9 cellular contexts compared by ENCODE assay signal in genomic region chr1:152533327-152533938, GRCh38. TPM values are rescaled to one million over a fixed set of nuclear protein-coding genes. Genes with fewer than 3 reads are reported as not detected.
A peak's percentile ranks its signal among the peaks of the same experiment; 100 is the strongest.
DNase-seq lines count a peak whose midpoint lies in the region; ATAC-seq and TF ChIP-seq lines count a peak whose summit lies in the region.
"Had no signal": no experiment of that assay in that cellular context is flagged by ENCODE, and none has a peak within 500 bp of the region (broad histone marks: within the 10 kb centered on the region; RNA-seq: fewer than 3 reads in every experiment).

No MANE protein-coding gene starts in this region.

- H3K4me2 ChIP-seq in mesendoderm (ENCODE audit: low read length): no peak overlapping the region

- no peak overlapping the region for H3K4ac ChIP-seq in mesendoderm (ENCODE audit: low read depth, low read length)

- DNase-seq in heart right ventricle (no peak), right cardiac atrium (no peak), LNCaP clone FGC (ENCODE audit: low read depth) (peak; percentile 23), mesendoderm (peak; percentile 57), amygdala (lab: John Stamatoyannopoulos, UW) (no peak)
- DNase-seq in activated naive CD4-positive, alpha-beta T cell treated with anti-CD3 and anti-CD28 coated beads, Interleukin-2, amount 10 ng/mL, durations not matched to agents 7 days and 5 days: peak; percentile 54

- no peaks in the 10 kb centered on the region for H3K79me2 ChIP-seq in mesendoderm (ENCODE audit: control insufficient read depth, insufficient read depth, low read length)

- H3K36me3 ChIP-seq in heart right ventricle: no peaks in the 10 kb centered on the region
- no peaks in the 10 kb centered on the region for H3K36me3 ChIP-seq in mesendoderm (ENCODE audit: control insufficient read depth, insufficient read depth, low read length)
- H3K36me3 ChIP-seq: tibial nerve had no signal

- no peak overlapping the region for H2BK5ac ChIP-seq in mesendoderm (ENCODE audit: low read length)

- H3K4me1 ChIP-seq in heart right ventricle (no peaks in the 10 kb centered on the region), right cardiac atrium (ENCODE audit: control insufficient read depth, insufficient read depth, low read length) (no peaks in the 10 kb centered on the region), mesendoderm (ENCODE audit: control insufficient read depth, low read depth, low read length) (no peaks in the 10 kb centered on the region)
- H3K4me1 ChIP-seq: tibial nerve had no signal

- H3K9me3 ChIP-seq in heart right ventricle: peaks cover 0 to 10% (median 0%) of the 10 kb centered on the region in 11 donors
- no peaks in the 10 kb centered on the region for H3K9me3 ChIP-seq in right cardiac atrium (ENCODE audit: control insufficient read depth, low read length)

- H3K9ac ChIP-seq in mesendoderm (ENCODE audit: low read length): no peak overlapping the region

- intact Hi-C loops in heart right ventricle (cut with DNase I) (no loop called here), right cardiac atrium (cut with DNase I) (no loop called here)

- H3K4me1 Mint-ChIP-seq in activated naive CD4-positive, alpha-beta T cell treated with anti-CD3 and anti-CD28 coated beads, Interleukin-2, amount 10 ng/mL, durations not matched to agents 7 days and 5 days: no peaks in the 10 kb centered on the region

- no peak overlapping the region for H3K4me3 ChIP-seq in heart right ventricle
- no peak overlapping the region for H3K4me3 ChIP-seq in right cardiac atrium (ENCODE audit: low read length)
- no peak overlapping the region for H3K4me3 ChIP-seq in LNCaP clone FGC (ENCODE audit: low read depth, low read length)
- H3K4me3 ChIP-seq in mesendoderm (ENCODE audit: low read length): no peak overlapping the region
- H3K4me3 ChIP-seq: tibial nerve had no signal

- H3K56ac ChIP-seq in mesendoderm (ENCODE audit: low read length): no peak overlapping the region

- no peaks in the 10 kb centered on the region for H3K79me1 ChIP-seq in mesendoderm (ENCODE audit: low read length)

- WGBS in heart right ventricle, 2 donors: 20% methylated on average over 7 of the region's 7 CpGs
- WGBS in right cardiac atrium: 22% methylated on average over 7 of the region's 7 CpGs
- WGBS in mesendoderm (ENCODE audit: extremely low coverage, insufficient coverage, low lambda C conversion rate): no CpG with 5 or more reads among the region's 7 CpGs

- H2AK5ac ChIP-seq in mesendoderm (ENCODE audit: low read length): no peak overlapping the region

- H3K36me3 Mint-ChIP-seq in activated naive CD4-positive, alpha-beta T cell treated with anti-CD3 and anti-CD28 coated beads, Interleukin-2, amount 10 ng/mL, durations not matched to agents 7 days and 5 days: no peaks in the 10 kb centered on the region

- H3K9me3 Mint-ChIP-seq in activated naive CD4-positive, alpha-beta T cell treated with anti-CD3 and anti-CD28 coated beads, Interleukin-2, amount 10 ng/mL, durations not matched to agents 7 days and 5 days: no peaks in the 10 kb centered on the region

- CTCF ChIA-PET in activated naive CD4-positive, alpha-beta T cell treated with anti-CD3 and anti-CD28 coated beads, Interleukin-2, amount 10 ng/mL, durations not matched to agents 7 days and 5 days (lab: Charles Lee): interaction anchor here (0.8 to 2.7 kb wide), 3 partner anchors 34 to 93 kb away, joined by 4 to 10 read pairs (median 9); no protein-coding TSS in a partner anchor

- H4K5ac ChIP-seq in mesendoderm (ENCODE audit: low read length): no peak overlapping the region

- no peak overlapping the region for H3K27ac ChIP-seq in heart right ventricle
- no peak overlapping the region for H3K27ac ChIP-seq in right cardiac atrium (ENCODE audit: low read length)
- no peak overlapping the region for H3K27ac ChIP-seq in mesendoderm (ENCODE audit: low read depth, low read length)
- H3K27ac ChIP-seq: tibial nerve had no signal

- H3K4me3 Mint-ChIP-seq in activated naive CD4-positive, alpha-beta T cell treated with anti-CD3 and anti-CD28 coated beads, Interleukin-2, amount 10 ng/mL, durations not matched to agents 7 days and 5 days: no peak overlapping the region

- no peak overlapping the region for H2BK15ac ChIP-seq in mesendoderm (replicated peaks; ENCODE audit: low read depth)

- H4K8ac ChIP-seq in mesendoderm (ENCODE audit: low read depth, low read length): no peak overlapping the region

- no peak for ATAC-seq in heart right ventricle
- ATAC-seq in right cardiac atrium: no peak
- ATAC-seq in GM18502 (IDR thresholded peaks at IDR 0.05; ENCODE audit: poor library complexity, unreplicated experiment): no peak
- ATAC-seq in GM21723 (IDR thresholded peaks at IDR 0.05; ENCODE audit: unreplicated experiment): no peak

- H2BK120ac ChIP-seq in mesendoderm (ENCODE audit: low read depth, low read length): no peak overlapping the region

- no peak overlapping the region for H3K18ac ChIP-seq in mesendoderm (ENCODE audit: low read length)

- H3K27me3 ChIP-seq in heart right ventricle (peaks cover 0 to 24% (median 3%) of the 10 kb centered on the region in 7 donors), right cardiac atrium (ENCODE audit: control insufficient read depth, insufficient read depth) (no peaks in the 10 kb centered on the region), mesendoderm (ENCODE audit: insufficient read depth, low read length, poor library complexity) (no peaks in the 10 kb centered on the region)
- H3K27me3 ChIP-seq: tibial nerve had no signal

- peak in 6 of 9 donors; percentile 25 to 67 (median 45) for TF ChIP-seq CTCF in heart right ventricle (IDR thresholded peaks at IDR 0.05)
- peak; percentile 92 for TF ChIP-seq CTCF in LNCaP clone FGC (IDR thresholded peaks at IDR 0.05; ENCODE audit: control insufficient read depth, extremely low read depth, insufficient read depth)

- H3K27ac Mint-ChIP-seq in activated naive CD4-positive, alpha-beta T cell treated with anti-CD3 and anti-CD28 coated beads, Interleukin-2, amount 10 ng/mL, durations not matched to agents 7 days and 5 days: no peak overlapping the region

- H3K27me3 Mint-ChIP-seq in activated naive CD4-positive, alpha-beta T cell treated with anti-CD3 and anti-CD28 coated beads, Interleukin-2, amount 10 ng/mL, durations not matched to agents 7 days and 5 days: peaks cover 4% of the 10 kb centered on the region

- no peak overlapping the region for H3K23ac ChIP-seq in mesendoderm (ENCODE audit: low read length)

RNA-seq across cellular contexts. Expression of gene CRCT1, which starts 19.2 kb away (rescaled TPM):
- total RNA-seq in heart right ventricle: not detected
- under 1 TPM in 1 of 2 donors, not detected in 1; 0.10 TPM for polyA plus RNA-seq in heart right ventricle
- not detected for total RNA-seq in right cardiac atrium
- polyA plus RNA-seq in right cardiac atrium: not detected
- polyA plus RNA-seq in mesendoderm (2013, experiment 1 of 2): not detected
- polyA plus RNA-seq in mesendoderm (2013, experiment 2 of 2): not detected
- total RNA-seq: tibial nerve had no signal

RNA-seq across cellular contexts. Expression of gene LCE5A, which starts 22.8 kb away (rescaled TPM):
- total RNA-seq in heart right ventricle (not detected), right cardiac atrium (not detected)
- polyA plus RNA-seq in heart right ventricle (under 1 TPM in 1 of 2 donors, not detected in 1; 0.07 TPM), right cardiac atrium (not detected)
- polyA plus RNA-seq in mesendoderm (2013, experiment 1 of 2): not detected
- not detected for polyA plus RNA-seq in mesendoderm (2013, experiment 2 of 2)
- total RNA-seq: tibial nerve had no signal

RNA-seq across cellular contexts. Expression of gene LCE3E, which starts 33.1 kb away (rescaled TPM):
- total RNA-seq in heart right ventricle: not detected
- not detected for polyA plus RNA-seq in heart right ventricle
- total RNA-seq in right cardiac atrium: not detected
- not detected for polyA plus RNA-seq in right cardiac atrium
- polyA plus RNA-seq in mesendoderm (2013, experiment 1 of 2): not detected
- not detected for polyA plus RNA-seq in mesendoderm (2013, experiment 2 of 2)
- total RNA-seq: tibial nerve had no signal

RNA-seq across cellular contexts. Expression of gene LCE3D, which starts 46.9 kb away (rescaled TPM):
- not detected for total RNA-seq in heart right ventricle
- polyA plus RNA-seq in heart right ventricle: not detected
- total RNA-seq in right cardiac atrium: not detected
- not detected for polyA plus RNA-seq in right cardiac atrium
- not detected for polyA plus RNA-seq in mesendoderm (2013, experiment 1 of 2)
- polyA plus RNA-seq in mesendoderm (2013, experiment 2 of 2): not detected
- total RNA-seq: tibial nerve had no signal

Comparison
In these comparisons a context has a peak if more than half of its experiments do, and no peak if none do; other contexts are left out.
1. DNase-seq: peak in LNCaP clone FGC (single experiment), activated naive CD4-positive, alpha-beta T cell treated with anti-CD3 and anti-CD28 coated beads, Interleukin-2, amount 10 ng/mL, durations not matched to agents 7 days and 5 days (single experiment) and mesendoderm (single experiment); none in heart right ventricle (0 of 2), right cardiac atrium (0 of 3) and amygdala (0 of 56).